In genomic region chr20:18796282-18796833, GRCh38 we compare ENCODE assay signal across 2 cellular contexts.
TF ChIP-seq lines count a peak whose summit lies in the region.

No MANE protein-coding gene starts in this region.

TF ChIP-seq in GM23338, 12 proteins besides CTCF, POLR2A, EP300 and RAD21:
- TF ChIP-seq ZNF331 (CRISPR knock-in tag; IDR thresholded peaks at IDR 0.05; ENCODE audit: low read depth) (peak; percentile 58), STAT1 (IDR thresholded peaks at IDR 0.05; ENCODE audit: unreplicated experiment) (no peak)

TF ChIP-seq in K562, 482 proteins besides CTCF, POLR2A, EP300 and RAD21:
- no peak for TF ChIP-seq NFYB (IDR thresholded peaks at IDR 0.05; ENCODE audit: extremely low read depth, insufficient read length)
- no peak for TF ChIP-seq RNF219 (CRISPR knock-in tag; IDR thresholded peaks at IDR 0.05)
- no peak for TF ChIP-seq PYGO2 (tag; IDR thresholded peaks at IDR 0.05)
- TF ChIP-seq POLR2AphosphoS2 (IDR thresholded peaks at IDR 0.05; ENCODE audit: low read length), result no peak
- no peak for TF ChIP-seq PCBP2 (IDR thresholded peaks at IDR 0.05; ENCODE audit: low read depth, low read length, poor library complexity, severe bottlenecking)
- no peak for TF ChIP-seq DNMT1 (IDR thresholded peaks at IDR 0.05)
- peak; percentile 9; the same call in 1 of the 2 replicates for TF ChIP-seq C11orf30 (IDR thresholded peaks at IDR 0.05; ENCODE audit: low read depth)
- no peak for TF ChIP-seq SMAD4 (CRISPR knock-in tag; conservative IDR thresholded peaks at IDR 0.05)
